In the genomic region with DNA sequence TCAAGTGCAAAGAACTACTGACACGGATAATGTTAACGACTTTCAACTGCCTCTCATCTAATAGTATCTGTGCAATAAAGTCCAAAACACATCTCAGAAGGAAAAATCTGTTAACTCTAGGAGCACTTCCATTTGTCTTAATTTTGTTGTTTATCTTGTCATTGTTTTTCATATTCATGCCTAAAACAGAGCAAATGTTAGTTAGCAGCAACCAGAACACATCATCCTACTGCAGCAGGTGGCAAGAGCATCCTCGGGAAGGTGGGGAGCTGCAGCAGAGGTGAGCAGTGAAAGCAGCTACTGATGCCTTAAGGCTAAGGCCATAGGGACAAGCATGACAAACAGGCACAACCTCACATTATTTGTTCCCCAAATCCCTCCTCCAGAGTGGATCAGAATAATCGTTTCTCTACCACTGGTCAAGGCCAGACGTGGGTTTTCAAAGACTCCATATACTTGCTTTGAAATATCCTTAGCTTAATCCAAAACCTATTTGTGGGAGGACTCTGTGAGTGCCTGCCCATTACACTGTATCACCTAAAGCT, we compare ENCODE assay signal across 7 cellular contexts. TPM values are rescaled to one million over a fixed set of nuclear protein-coding genes. Genes with fewer than 3 reads are reported as not detected.
DNase-seq lines count a peak whose midpoint lies in the region; ATAC-seq and TF ChIP-seq lines count a peak whose summit lies in the region.

No MANE protein-coding gene starts in this region.

- peaks cover 27 to 51% (median 47%) of the 10 kb centered on the region in 3 donors for H3K4me1 Mint-ChIP-seq in T-cell

- H3K27ac ChIP-seq in HCT116 (ENCODE audit: low read depth, low read length) = peak overlapping the region; percentile 71
- peak overlapping the region in 3 of 4 donors; percentile 89 to 91 (median 90) for H3K27ac ChIP-seq in gastroesophageal sphincter
- H3K27ac ChIP-seq in spleen = peak overlapping the region; percentile 86 to 98 (median 95)

- no peak for TF ChIP-seq EP300 in gastroesophageal sphincter (IDR thresholded peaks at IDR 0.05)

- H3K4me1 ChIP-seq in HCT116 (ENCODE audit: control insufficient read depth in 1 of 2, insufficient read depth in 2 of 2, low read length in 2 of 2) = peaks cover 11 to 32% of the 10 kb centered on the region in 2 experiments; a peak in 3 of 4 replicates
- peaks cover 2 to 40% (median 10%) of the 10 kb centered on the region in 3 donors for H3K4me1 ChIP-seq in gastroesophageal sphincter
- peaks cover 13 to 62% (median 24%) of the 10 kb centered on the region in 6 donors for H3K4me1 ChIP-seq in spleen

- H3K4me3 ChIP-seq in HCT116 (replicated peaks in 1 of 2; ENCODE audit: low read depth in 1 of 2, low read length in 2 of 2) (peak overlapping the region; percentile 88 to 91), gastroesophageal sphincter (peak overlapping the region; percentile 74 to 87), spleen (peak overlapping the region; percentile 60 to 86 (median 82))

- TF ChIP-seq POLR2A in HCT116 (IDR thresholded peaks at IDR 0.05; ENCODE audit: borderline replicate concordance, extremely low read depth, insufficient read depth, insufficient read length) (no peak), gastroesophageal sphincter (IDR thresholded peaks at IDR 0.05) (no peak), spleen (IDR thresholded peaks at IDR 0.05) (no peak)

- no peak for TF ChIP-seq RAD21 in HCT116 (IDR thresholded peaks at IDR 0.05; ENCODE audit: low read depth)

- no peak for TF ChIP-seq CTCF in HCT116 (IDR thresholded peaks at IDR 0.05 in 2 of 3, conservative IDR thresholded peaks at IDR 0.05 in 1 of 3; ENCODE audit: borderline replicate concordance in 1 of 3, insufficient read depth in 1 of 3, low read depth in 2 of 3, low read length in 2 of 3)
- no peak for TF ChIP-seq CTCF in gastroesophageal sphincter (IDR thresholded peaks at IDR 0.05)
- TF ChIP-seq CTCF in spleen (IDR thresholded peaks at IDR 0.05 in 8 of 11, conservative IDR thresholded peaks at IDR 0.05 in 3 of 11) = no peak

- no peaks in the 10 kb centered on the region for H3K36me3 Mint-ChIP-seq in T-cell

- DNase-seq in HCT116 (ENCODE audit: low read depth, low spot score) (no peak), T-cell (no peak), spleen (no peak), RKO (ENCODE audit: low spot score) (no peak), retina (no peak), COLO829 (ENCODE audit: low spot score) (no peak)

- H3K9me3 Mint-ChIP-seq in T-cell = no peaks in the 10 kb centered on the region

- H3K9ac ChIP-seq in HCT116 (ENCODE audit: low read length) = peak overlapping the region; percentile 91

- H3K36me3 ChIP-seq in HCT116 (ENCODE audit: control insufficient read depth in 1 of 2, insufficient read depth in 2 of 2, low read length in 2 of 2) (no peaks in the 10 kb centered on the region), gastroesophageal sphincter (no peaks in the 10 kb centered on the region), spleen (peaks cover 0 to 3% (median 0%) of the 10 kb centered on the region in 6 donors)

- H3K9me2 ChIP-seq in HCT116 (ENCODE audit: insufficient read depth) = no peaks in the 10 kb centered on the region

- WGBS in gastroesophageal sphincter (ENCODE audit: low coverage in 1 of 2), 2 donors = 26 to 45% methylated on average over 2 to 5 of the region's 5 CpGs
- 49 to 63% (median 57%) methylated on average over 5 of the region's 5 CpGs for WGBS in spleen, 5 donors

- BruUV-seq in HCT116 (replicated peaks; lab: Mats Ljungman, UMichigan) = no TSS peak

- ATAC-seq in HCT116 = no peak
- no peak for ATAC-seq in T-cell (replicated peaks in 1 of 4)
- no peak for ATAC-seq in gastroesophageal sphincter

- RAD21 ChIA-PET in HCT116 (lab: Charles Lee; ENCODE audit: low non-redundant PET in 1 of 2, low total read pairs in 2 of 2, uncharacterized antibody in 2 of 2, unreplicated experiment in 2 of 2) = no interaction called here

- no peaks in the 10 kb centered on the region for H3K9me3 ChIP-seq in HCT116 (ENCODE audit: control insufficient read depth in 1 of 2, insufficient read depth in 1 of 2, low read depth in 1 of 2, low read length in 2 of 2)
- no peaks in the 10 kb centered on the region for H3K9me3 ChIP-seq in gastroesophageal sphincter
- no peaks in the 10 kb centered on the region for H3K9me3 ChIP-seq in spleen

- intact Hi-C loops in HCT116 (cut with micrococcal nuclease) (loop anchor here (10.0 kb wide), 1 partner anchor 187 kb away; a partner anchor contains a TSS), spleen (cut with DNase I; ENCODE audit: low total_unique reads) (loop anchor here (10.0 kb wide), 2 partner anchors 173 to 187 kb away; a partner anchor contains a TSS)

- H3K79me2 ChIP-seq in HCT116 (ENCODE audit: insufficient read depth, low read length) = peaks cover 58% of the 10 kb centered on the region

- peak overlapping the region; percentile 93 to 95 (median 93) for H3K4me3 Mint-ChIP-seq in T-cell

- peak overlapping the region; percentile 84 to 97 for H3K27ac Mint-ChIP-seq in T-cell

- POLR2A ChIA-PET in HCT116 (lab: Charles Lee) (interaction anchor here (1.7 to 1.9 kb wide), 2 partner anchors 8 to 20 kb away, joined by 5 read pairs; no protein-coding TSS in a partner anchor), T-cell (lab: Charles Lee) (interaction anchor here in 1 of 2 donors (0.5 to 3.1 kb wide), 7 partner anchors 31 to 362 kb away, joined by 3 to 78 read pairs (median 10); a partner anchor contains a TSS)

- no peaks in the 10 kb centered on the region for H3K27me3 Mint-ChIP-seq in T-cell

- H3K27me3 ChIP-seq in HCT116 (ENCODE audit: insufficient read depth, low read length) = no peaks in the 10 kb centered on the region
- H3K27me3 ChIP-seq in gastroesophageal sphincter = no peaks in the 10 kb centered on the region
- H3K27me3 ChIP-seq in spleen (replicated peaks in 1 of 7) = no peaks in the 10 kb centered on the region

- H2AFZ ChIP-seq in HCT116 (ENCODE audit: low read depth, low read length, poor library complexity, severe bottlenecking) = no peak overlapping the region

- H3K4me2 ChIP-seq in HCT116 (ENCODE audit: low read length) = peak overlapping the region; percentile 89

- CTCF ChIA-PET in HCT116 (lab: Charles Lee) = no interaction called here
- CTCF ChIA-PET in T-cell (lab: Charles Lee) = interaction anchor here (0.6 to 4.5 kb wide), 11 partner anchors 172 to 403 kb away, joined by 3 to 36 read pairs (median 4); a partner anchor contains a TSS

- H4K20me1 ChIP-seq in HCT116 (ENCODE audit: insufficient read depth) = no peaks in the 10 kb centered on the region

TF ChIP-seq in HCT116, 20 proteins besides CTCF, POLR2A, EP300 and RAD21:
- TF ChIP-seq, protein P1, sequence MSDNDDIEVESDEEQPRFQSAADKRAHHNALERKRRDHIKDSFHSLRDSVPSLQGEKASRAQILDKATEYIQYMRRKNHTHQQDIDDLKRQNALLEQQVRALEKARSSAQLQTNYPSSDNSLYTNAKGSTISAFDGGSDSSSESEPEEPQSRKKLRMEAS (IDR thresholded peaks at IDR 0.05) = no peak
- TF ChIP-seq, protein P2, sequence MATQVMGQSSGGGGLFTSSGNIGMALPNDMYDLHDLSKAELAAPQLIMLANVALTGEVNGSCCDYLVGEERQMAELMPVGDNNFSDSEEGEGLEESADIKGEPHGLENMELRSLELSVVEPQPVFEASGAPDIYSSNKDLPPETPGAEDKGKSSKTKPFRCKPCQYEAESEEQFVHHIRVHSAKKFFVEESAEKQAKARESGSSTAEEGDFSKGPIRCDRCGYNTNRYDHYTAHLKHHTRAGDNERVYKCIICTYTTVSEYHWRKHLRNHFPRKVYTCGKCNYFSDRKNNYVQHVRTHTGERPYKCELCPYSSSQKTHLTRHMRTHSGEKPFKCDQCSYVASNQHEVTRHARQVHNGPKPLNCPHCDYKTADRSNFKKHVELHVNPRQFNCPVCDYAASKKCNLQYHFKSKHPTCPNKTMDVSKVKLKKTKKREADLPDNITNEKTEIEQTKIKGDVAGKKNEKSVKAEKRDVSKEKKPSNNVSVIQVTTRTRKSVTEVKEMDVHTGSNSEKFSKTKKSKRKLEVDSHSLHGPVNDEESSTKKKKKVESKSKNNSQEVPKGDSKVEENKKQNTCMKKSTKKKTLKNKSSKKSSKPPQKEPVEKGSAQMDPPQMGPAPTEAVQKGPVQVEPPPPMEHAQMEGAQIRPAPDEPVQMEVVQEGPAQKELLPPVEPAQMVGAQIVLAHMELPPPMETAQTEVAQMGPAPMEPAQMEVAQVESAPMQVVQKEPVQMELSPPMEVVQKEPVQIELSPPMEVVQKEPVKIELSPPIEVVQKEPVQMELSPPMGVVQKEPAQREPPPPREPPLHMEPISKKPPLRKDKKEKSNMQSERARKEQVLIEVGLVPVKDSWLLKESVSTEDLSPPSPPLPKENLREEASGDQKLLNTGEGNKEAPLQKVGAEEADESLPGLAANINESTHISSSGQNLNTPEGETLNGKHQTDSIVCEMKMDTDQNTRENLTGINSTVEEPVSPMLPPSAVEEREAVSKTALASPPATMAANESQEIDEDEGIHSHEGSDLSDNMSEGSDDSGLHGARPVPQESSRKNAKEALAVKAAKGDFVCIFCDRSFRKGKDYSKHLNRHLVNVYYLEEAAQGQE (IDR thresholded peaks at IDR 0.05; ENCODE audit: low read depth) = no peak
- no peak for TF ChIP-seq POLR2AphosphoS5 (IDR thresholded peaks at IDR 0.05; ENCODE audit: low read depth, low read length)

RNA-seq across cellular contexts. Expression of a gene that starts 1.1 kb away (rescaled TPM):
- total RNA-seq in HCT116 (2021; ENCODE audit: unreplicated experiment) = 52.8 TPM
- 19.8 and 23.3 TPM in 2 replicates for polyA plus RNA-seq in HCT116 (2012)
- 10 to 100 TPM; 29.2 to 49.1 (median 36.2) TPM for total RNA-seq in T-cell
- 10 to 100 TPM; 12.2 to 22.6 (median 14.9) TPM for total RNA-seq in gastroesophageal sphincter
- 10 to 100 TPM; 18.7 to 74.9 (median 30.0) TPM for total RNA-seq in spleen
- polyA plus RNA-seq in spleen = 10 to 100 TPM; 12.0 to 18.0 (median 13.1) TPM
